8 cellular contexts compared by ENCODE assay signal in genomic region chr3:143001034-143001368, GRCh38. TPM values are rescaled to one million over a fixed set of nuclear protein-coding genes. Genes with fewer than 3 reads are reported as not detected.
A peak's percentile ranks its signal among the peaks of the same experiment; 100 is the strongest.
DNase-seq lines count a peak whose midpoint lies in the region; ATAC-seq and TF ChIP-seq lines count a peak whose summit lies in the region.

No MANE protein-coding gene starts in this region.

- intact Hi-C loops in right lobe of liver (cut with DNase I), result no loop called here
- intact Hi-C loops in thyroid gland (cut with DNase I), result no loop called here

- H3K27me3 ChIP-seq in brain microvascular endothelial cell (replicated peaks) (no peaks in the 10 kb centered on the region), right lobe of liver (no peaks in the 10 kb centered on the region), thyroid gland (no peaks in the 10 kb centered on the region)

- H3K9me3 ChIP-seq in right lobe of liver, result no peaks in the 10 kb centered on the region
- no peaks in the 10 kb centered on the region for H3K9me3 ChIP-seq in thyroid gland

- no peaks in the 10 kb centered on the region for H3K36me3 ChIP-seq in brain microvascular endothelial cell (replicated peaks)
- no peaks in the 10 kb centered on the region for H3K36me3 ChIP-seq in right lobe of liver
- H3K36me3 ChIP-seq in thyroid gland, result no peaks in the 10 kb centered on the region

- peak; percentile 65 for ATAC-seq in HG02571 (IDR thresholded peaks at IDR 0.05; ENCODE audit: unreplicated experiment)
- peak; percentile 50 to 71 (median 62) for ATAC-seq in right lobe of liver

- H3K27ac ChIP-seq in brain microvascular endothelial cell (peak overlapping the region; percentile 95), right lobe of liver (peak overlapping the region; percentile 75 to 92 (median 85)), thyroid gland (peak overlapping the region; percentile 86 to 98 (median 93))

- H3K4me3 ChIP-seq in brain microvascular endothelial cell (ENCODE audit: low read depth, low read length) (peak overlapping the region; percentile 98), right lobe of liver (peak overlapping the region; percentile 69 to 83 (median 75)), thyroid gland (replicated peaks in 1 of 3) (peak overlapping the region; percentile 30 to 80 (median 74))

- TF ChIP-seq POLR2A in right lobe of liver (IDR thresholded peaks at IDR 0.05) (no peak), thyroid gland (IDR thresholded peaks at IDR 0.05) (no peak)

- in situ Hi-C loops in brain microvascular endothelial cell (cut with HindIII; ENCODE audit: low pct_ligation_motif_present, low sequenced_read_pairs), result loop anchor here (25.0 kb wide), 1 partner anchor 414 kb away; the partner anchor contains the start of genes ATR and PLS1

- 0% methylated on average over 13 of the region's 15 CpGs for WGBS in right lobe of liver (ENCODE audit: insufficient coverage, low coverage, low lambda C conversion rate, missing lambda C conversion rate)
- 0 to 3% methylated on average over 11 to 15 of the region's 15 CpGs for WGBS in thyroid gland, 2 donors

- DNase-seq in activated CD4-positive, alpha-beta T cell treated with anti-CD3 and anti-CD28 coated beads for 24 hours (ENCODE audit: low read depth in 2 of 2), result peak; percentile 11 to 26
- DNase-seq in activated CD4-positive, alpha-beta T cell treated with anti-CD3 and anti-CD28 coated beads, Interleukin-2, amount 50 U/mL, for 4 hours, result no peak
- DNase-seq in NOMO-1 treated with DMSO at 0.1 percent for 48 hours (lab: John Stamatoyannopoulos, UW; ENCODE audit: unreplicated experiment) (peak; percentile 99), brain microvascular endothelial cell (no peak), right lobe of liver (peak in 2 of 3 donors; percentile 47 to 65), thyroid gland (no peak), NCI-H2081 (lab: John Stamatoyannopoulos, UW) (no peak)

- H3K4me1 ChIP-seq in right lobe of liver, result peaks cover 0 to 31% (median 0%) of the 10 kb centered on the region in 4 donors
- H3K4me1 ChIP-seq in thyroid gland, result peaks cover 14 to 17% of the 10 kb centered on the region in 2 donors

- TF ChIP-seq CTCF in brain microvascular endothelial cell (IDR thresholded peaks at IDR 0.05; ENCODE audit: low read depth, low read length, missing control alignments) (no peak), right lobe of liver (IDR thresholded peaks at IDR 0.05) (no peak), thyroid gland (IDR thresholded peaks at IDR 0.05) (no peak)

RNA-seq across cellular contexts. Expression of gene U2SURP, which starts 0.4 kb away (rescaled TPM):
- total RNA-seq in right lobe of liver, result 10 to 100 TPM; 19.1 to 34.5 (median 26.9) TPM
- total RNA-seq in thyroid gland, result 100 to 1,000 TPM in 2 of 4 donors, 10 to 100 TPM in 2; 87.8 to 144 (median 102) TPM

RNA-seq across cellular contexts. Expression of gene PAQR9, which starts 37.5 kb away (rescaled TPM):
- total RNA-seq in right lobe of liver (10 to 100 TPM; 10.2 to 18.6 (median 12.6) TPM), thyroid gland (not detected)

Comparison
In these comparisons a context has a peak if more than half of its experiments do, and no peak if none do; other contexts are left out.
1. DNase-seq: peak in activated CD4-positive, alpha-beta T cell treated with anti-CD3 and anti-CD28 coated beads for 24 hours (2 of 2), NOMO-1 treated with DMSO at 0.1 percent for 48 hours (single experiment) and right lobe of liver (2 of 3); none in activated CD4-positive, alpha-beta T cell treated with anti-CD3 and anti-CD28 coated beads, Interleukin-2, amount 50 U/mL, for 4 hours (0 of 2), brain microvascular endothelial cell (single experiment), thyroid gland (0 of 2) and NCI-H2081 (0 of 2).
2. RNA of gene PAQR9, which starts 37.5 kb away (total RNA-seq): 10.2 to 18.6 TPM in right lobe of liver; not detected in thyroid gland; every median in the first group is over 4 times any median in the second.
3. Peak in every context shown above with its lines, with median percentiles within 50 percentile points of each other: H3K27ac ChIP-seq and H3K4me3 ChIP-seq.